In the genomic region with DNA sequence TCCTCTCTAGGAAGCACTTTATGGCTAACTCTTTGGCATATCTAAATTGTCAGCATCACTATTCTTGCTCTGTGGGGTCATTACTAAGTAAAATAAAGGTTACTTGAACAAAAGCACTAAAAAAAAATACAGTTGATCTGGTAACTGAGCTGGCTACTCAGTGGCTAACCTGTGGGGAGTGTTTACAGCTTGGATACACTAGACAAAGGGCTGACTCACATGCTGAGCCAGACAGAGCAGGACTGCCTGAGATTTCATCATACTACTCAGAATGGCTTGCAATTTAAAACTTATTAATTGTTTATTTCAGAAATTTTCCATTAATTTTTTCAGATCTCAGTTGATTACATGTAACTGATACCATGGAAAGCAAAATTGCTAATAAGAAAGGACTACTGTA, we compare ENCODE assay signal across 12 cellular contexts.
DNase-seq lines count a peak whose midpoint lies in the region; ATAC-seq, FAIRE-seq and TF ChIP-seq lines count a peak whose summit lies in the region.
"Had no signal": no experiment of that assay in that cellular context is flagged by ENCODE, and none has a peak within 500 bp of the region (broad histone marks: within the 10 kb centered on the region; RNA-seq: fewer than 3 reads in every experiment).

No MANE protein-coding gene starts in this region.

- peak overlapping the region; percentile 33 for H3K9ac ChIP-seq in mesenchymal stem cell (ENCODE audit: low read length)

- H3K27me3 ChIP-seq in bronchial epithelial cell (ENCODE audit: control insufficient read depth, insufficient read depth, low read length): no peaks in the 10 kb centered on the region
- no peaks in the 10 kb centered on the region for H3K27me3 ChIP-seq in mesenchymal stem cell (ENCODE audit: control insufficient read depth in 1 of 2, insufficient read depth in 1 of 2, low read length in 2 of 2)
- H3K27me3 ChIP-seq in HAP-1 (ENCODE audit: low read depth): no peaks in the 10 kb centered on the region
- H3K27me3 ChIP-seq in tibial nerve: no peaks in the 10 kb centered on the region
- H3K27me3 ChIP-seq: upper lobe of right lung had no signal

- no peak for ATAC-seq in GM19328 (IDR thresholded peaks at IDR 0.05; ENCODE audit: unreplicated experiment)
- ATAC-seq: upper lobe of right lung had no signal

- H2AK5ac ChIP-seq in mesenchymal stem cell (ENCODE audit: low read length, severe bottlenecking): no peak overlapping the region

- in situ Hi-C loops in HAP-1 (cut with MboI; ENCODE audit: low sequenced_read_pairs): no loop called here

- FAIRE-seq in bronchial epithelial cell (lab: Jason Lieb, UNC): no peak

- H3K9me3 ChIP-seq in mesenchymal stem cell (ENCODE audit: control insufficient read depth, low read length): no peaks in the 10 kb centered on the region
- H3K9me3 ChIP-seq in HAP-1: no peaks in the 10 kb centered on the region
- no peaks in the 10 kb centered on the region for H3K9me3 ChIP-seq in tibial nerve
- H3K9me3 ChIP-seq: upper lobe of right lung had no signal

- no peak overlapping the region for H4K8ac ChIP-seq in mesenchymal stem cell (ENCODE audit: low read length)

- H3K36me3 ChIP-seq in bronchial epithelial cell (ENCODE audit: control insufficient read depth, insufficient read depth, low read length): no peaks in the 10 kb centered on the region
- H3K36me3 ChIP-seq in mesenchymal stem cell (ENCODE audit: control insufficient read depth in 1 of 2, insufficient read depth in 2 of 2, low read depth in 1 of 2, low read length in 2 of 2): no peaks in the 10 kb centered on the region
- no peaks in the 10 kb centered on the region for H3K36me3 ChIP-seq in HAP-1 (replicated peaks)
- no peaks in the 10 kb centered on the region for H3K36me3 ChIP-seq in tibial nerve
- H3K36me3 ChIP-seq: upper lobe of right lung had no signal

- no peak overlapping the region for H4K91ac ChIP-seq in mesenchymal stem cell (ENCODE audit: low read length)

- no peak overlapping the region for H3K4me2 ChIP-seq in mesenchymal stem cell (ENCODE audit: low read length, poor library complexity, severe bottlenecking)

- H3K79me1 ChIP-seq in mesenchymal stem cell (replicated peaks; ENCODE audit: low read length, poor library complexity, severe bottlenecking): no peaks in the 10 kb centered on the region

- no peak for TF ChIP-seq CTCF in bronchial epithelial cell (IDR thresholded peaks at IDR 0.05; ENCODE audit: insufficient read depth, low read length, severe bottlenecking)
- TF ChIP-seq CTCF in tibial nerve (IDR thresholded peaks at IDR 0.05): no peak

- DNase-seq in Daoy (ENCODE audit: low read depth) (peak; percentile 73), NCI-H146 (lab: John Stamatoyannopoulos, UW) (peak; percentile 41), bronchial epithelial cell (ENCODE audit: low read depth) (peak; percentile 78), mesenchymal stem cell (peak; percentile 53), NAMALWA (ENCODE audit: low spot score) (no peak), HAP-1 (ENCODE audit: low spot score in 2 of 2) (no peak), tibial nerve (ENCODE audit: low spot score in 2 of 2) (no peak)
- DNase-seq: activated effector memory CD4-positive, alpha-beta T cell treated with anti-CD3 and anti-CD28 coated beads, Interleukin-2, amount 50 U/mL, for 16 hours; NCI-H187 treated with DMSO at 0.1 percent for 48 hours; T1000; upper lobe of right lung had no signal

- H2BK12ac ChIP-seq in mesenchymal stem cell (ENCODE audit: low read length in 2 of 2): no peak overlapping the region

- no peak overlapping the region for H3K18ac ChIP-seq in mesenchymal stem cell (ENCODE audit: low read depth in 1 of 2, low read length in 2 of 2)

- H3K4me3 ChIP-seq in bronchial epithelial cell (ENCODE audit: low read depth, low read length) (no peak overlapping the region), mesenchymal stem cell (ENCODE audit: insufficient read depth in 1 of 2, low read depth in 1 of 2, low read length in 2 of 2) (no peak overlapping the region), HAP-1 (no peak overlapping the region), tibial nerve (no peak overlapping the region)
- H3K4me3 ChIP-seq: upper lobe of right lung had no signal

- no peak overlapping the region for H2BK5ac ChIP-seq in mesenchymal stem cell (ENCODE audit: low read depth, low read length, poor library complexity, severe bottlenecking)

- no peak overlapping the region for H2AFZ ChIP-seq in mesenchymal stem cell (ENCODE audit: low read depth, low read length)

- no peak overlapping the region for H3K14ac ChIP-seq in mesenchymal stem cell (ENCODE audit: low read length in 2 of 2)

- no peak overlapping the region for H2BK120ac ChIP-seq in mesenchymal stem cell (ENCODE audit: low read depth, low read length)

- no peak overlapping the region for H2BK15ac ChIP-seq in mesenchymal stem cell (ENCODE audit: low read depth, poor library complexity, severe bottlenecking)

- no peak overlapping the region for H3K4ac ChIP-seq in mesenchymal stem cell (ENCODE audit: low read depth in 1 of 2, low read length in 2 of 2)

- no peak overlapping the region for H3K23ac ChIP-seq in mesenchymal stem cell (ENCODE audit: low read length in 2 of 2)

- H3K27ac ChIP-seq in mesenchymal stem cell (ENCODE audit: low read length, poor library complexity, severe bottlenecking): no peak overlapping the region
- H3K27ac ChIP-seq in tibial nerve: no peak overlapping the region
- H3K27ac ChIP-seq: upper lobe of right lung had no signal

- H3K4me1 ChIP-seq in mesenchymal stem cell (ENCODE audit: control insufficient read depth, insufficient read depth, low read depth, low read length) (no peaks in the 10 kb centered on the region), HAP-1 (no peaks in the 10 kb centered on the region; the same call in 1 of the 2 replicates), tibial nerve (no peaks in the 10 kb centered on the region)
- H3K4me1 ChIP-seq: upper lobe of right lung had no signal

- no peak for TF ChIP-seq EP300 in tibial nerve (IDR thresholded peaks at IDR 0.05)

- no peak for TF ChIP-seq POLR2A in tibial nerve (IDR thresholded peaks at IDR 0.05)

Comparison
In these comparisons a context has a peak if more than half of its experiments do, and no peak if none do; other contexts are left out.
1. DNase-seq: peak in Daoy (single experiment), NCI-H146 (single experiment), bronchial epithelial cell (single experiment) and mesenchymal stem cell (single experiment); none in NAMALWA (single experiment), HAP-1 (0 of 2) and tibial nerve (0 of 2).